In the genomic region with DNA sequence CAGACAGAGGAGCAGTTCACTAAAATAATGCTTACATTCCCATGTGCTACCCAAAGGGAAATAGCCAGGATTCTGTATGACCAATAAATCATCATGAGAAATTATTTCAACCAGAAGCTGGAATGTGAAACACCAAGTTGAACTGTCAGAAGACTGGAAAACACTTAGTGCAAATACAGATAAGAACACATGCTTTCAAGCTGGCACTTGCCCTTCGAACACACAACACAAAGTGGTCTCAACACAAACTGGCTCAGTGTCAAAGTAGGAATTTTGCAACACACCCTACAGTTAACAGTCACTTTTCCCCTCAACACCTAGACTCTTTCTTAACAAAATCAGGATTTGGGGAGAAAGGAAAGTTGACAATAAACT, we compare ENCODE assay signal across 26 cellular contexts. TPM values are rescaled to one million over a fixed set of nuclear protein-coding genes. Genes with fewer than 3 reads are reported as not detected.
DNase-seq lines count a peak whose midpoint lies in the region; ATAC-seq, FAIRE-seq and TF ChIP-seq lines count a peak whose summit lies in the region.
"Had no signal": no experiment of that assay in that cellular context is flagged by ENCODE, and none has a peak within 500 bp of the region (broad histone marks: within the 10 kb centered on the region; RNA-seq: fewer than 3 reads in every experiment).

No MANE protein-coding gene starts in this region.

- TF ChIP-seq POLR2A in K562 (conservative IDR thresholded peaks at IDR 0.05) = no peak
- TF ChIP-seq POLR2A in heart left ventricle (IDR thresholded peaks at IDR 0.05) = no peak

- in situ Hi-C loops in K562 (cut with MboI) = no loop called here

- H3K36me3 ChIP-seq in KMS-11 (ENCODE audit: insufficient read depth) (no peaks in the 10 kb centered on the region), K562 (ENCODE audit: control insufficient read depth, insufficient read depth, low read length) (no peaks in the 10 kb centered on the region), heart left ventricle (no peaks in the 10 kb centered on the region), skeletal muscle tissue (ENCODE audit: control insufficient read depth in 3 of 3, insufficient read depth in 3 of 3, low read length in 3 of 3) (peaks cover 0 to 20% (median 11%) of the 10 kb centered on the region in 3 donors)
- H3K36me3 ChIP-seq: neural progenitor cell, vagina had no signal

- POLR2A ChIA-PET in K562 (lab: Yijun Ruan, JAX) = interaction anchor here (0.6 to 2.0 kb wide), 7 partner anchors 23 to 264 kb away, joined by 3 to 5 read pairs (median 3); partner anchors contain the start of genes RAMAC and RPS17

- H3K4me3 ChIP-seq in KMS-11 (IDR thresholded peaks at IDR 0.05; ENCODE audit: insufficient read depth, low read depth, low read length) = no peak overlapping the region
- no peak overlapping the region for H3K4me3 ChIP-seq in K562
- H3K4me3 ChIP-seq in heart left ventricle = peak overlapping the region; percentile 7 to 73 (median 50)
- peak overlapping the region; percentile 71 to 85 (median 74) for H3K4me3 ChIP-seq in skeletal muscle tissue (ENCODE audit: low read length in 3 of 3)
- H3K4me3 ChIP-seq: GM12878, neural progenitor cell, skin epidermis, testis, vagina had no signal

- no peak for ATAC-seq in K562
- peak in 2 of 4 donors; percentile 8 to 14 for ATAC-seq in heart left ventricle
- no peak for ATAC-seq in GM18870 (IDR thresholded peaks at IDR 0.05; ENCODE audit: unreplicated experiment)
- ATAC-seq: activated T-cell treated with anti-CD3 and anti-CD28 coated beads, Interleukin-2, amount 50 U/mL, for 4 hours; esophagus mucosa; GM12878; left lobe of liver had no signal

- no peaks in the 10 kb centered on the region for H4K20me1 ChIP-seq in KMS-11 (ENCODE audit: insufficient read depth)
- H4K20me1 ChIP-seq in K562 (replicated peaks; ENCODE audit: control insufficient read depth, insufficient read depth, low read length) = no peaks in the 10 kb centered on the region

- H3K27ac ChIP-seq in KMS-11 = no peak overlapping the region
- H3K27ac ChIP-seq in K562 (ENCODE audit: extremely low read depth, low read depth, low read length) = no peak overlapping the region
- H3K27ac ChIP-seq in heart left ventricle = peak overlapping the region; percentile 68 to 98 (median 83)
- peak overlapping the region; percentile 99 for H3K27ac ChIP-seq in skeletal muscle tissue (ENCODE audit: low read depth, low read length)
- H3K27ac ChIP-seq: neural progenitor cell, skin epidermis, testis, vagina had no signal

- CTCF ChIA-PET in K562 (lab: Yijun Ruan, JAX; ENCODE audit: low intra/inter-chr PET ratio) = no interaction called here

- no peaks in the 10 kb centered on the region for H3K79me2 ChIP-seq in KMS-11 (ENCODE audit: insufficient read depth, low read depth)
- peaks cover under 1% of the 10 kb centered on the region; the same call in 1 of the 3 replicates for H3K79me2 ChIP-seq in K562 (ENCODE audit: control insufficient read depth, insufficient read depth, low read length)

- TF ChIP-seq RAD21 in K562 (CRISPR knock-in tag; conservative IDR thresholded peaks at IDR 0.05 in 1 of 2, IDR thresholded peaks at IDR 0.05 in 1 of 2) = no peak

- H3K9me3 ChIP-seq in K562 (replicated peaks; ENCODE audit: control insufficient read depth, insufficient read depth, low read depth, low read length) (no peaks in the 10 kb centered on the region), heart left ventricle (no peaks in the 10 kb centered on the region), skeletal muscle tissue (ENCODE audit: control insufficient read depth in 3 of 3, low read length in 3 of 3) (no peaks in the 10 kb centered on the region)
- H3K9me3 ChIP-seq: testis, vagina had no signal

- peaks cover 40% of the 10 kb centered on the region for H3K4me1 ChIP-seq in KMS-11 (ENCODE audit: low read depth, poor library complexity, severe bottlenecking)
- peaks cover 31 to 41% of the 10 kb centered on the region in 2 experiments for H3K4me1 ChIP-seq in K562 (replicated peaks in 1 of 2; ENCODE audit: control insufficient read depth in 2 of 2, insufficient read depth in 2 of 2, low read length in 2 of 2)
- peaks cover 0 to 55% (median 12%) of the 10 kb centered on the region in 12 donors for H3K4me1 ChIP-seq in heart left ventricle
- peaks cover 58 to 72% (median 64%) of the 10 kb centered on the region in 3 donors for H3K4me1 ChIP-seq in skeletal muscle tissue (ENCODE audit: control insufficient read depth in 3 of 3, insufficient read depth in 3 of 3, low read length in 3 of 3)
- H3K4me1 ChIP-seq: neural progenitor cell, testis had no signal

- H2AFZ ChIP-seq in KMS-11 (ENCODE audit: low read depth) (no peak overlapping the region), K562 (ENCODE audit: low read depth, low read length) (peak overlapping the region; percentile 10; the same call in 1 of the 2 replicates)
- H2AFZ ChIP-seq: neural progenitor cell had no signal

- 10% methylated on average over 1 of the region's 1 CpG for WGBS in K562 (ENCODE audit: insufficient coverage, low coverage, missing lambda C conversion rate)
- 32 to 59% (median 39%) methylated on average over 1 of the region's 1 CpG for WGBS in heart left ventricle, 4 donors

- H3K4me2 ChIP-seq in KMS-11 (peak overlapping the region; percentile 72; the same call in 1 of the 2 replicates), K562 (ENCODE audit: insufficient read depth, low read length) (no peak overlapping the region)
- H3K4me2 ChIP-seq: neural progenitor cell had no signal

- no peak for TF ChIP-seq CTCF in KMS-11 (conservative IDR thresholded peaks at IDR 0.05; ENCODE audit: low read depth, low read length)
- no peak for TF ChIP-seq CTCF in K562 (IDR thresholded peaks at IDR 0.05 in 2 of 3, conservative IDR thresholded peaks at IDR 0.05 in 1 of 3; ENCODE audit: insufficient read depth in 2 of 3, low read depth in 1 of 3, low read length in 3 of 3)
- TF ChIP-seq CTCF in heart left ventricle (IDR thresholded peaks at IDR 0.05) = no peak

- FAIRE-seq in K562 (lab: Jason Lieb, UNC) = peak; percentile 35
- FAIRE-seq: GM12878, TTC549 had no signal

- intact Hi-C loops in K562 (cut with micrococcal nuclease) (loop anchor here (10.0 kb wide), 1 partner anchor 160 kb away; the partner anchor contains the start of gene CPEB1), heart left ventricle (cut with DNase I) (loop anchor here in 2 of 10 donors (10.0 kb wide), 2 partner anchors 50 to 270 kb away; no protein-coding TSS in a partner anchor)

- TF ChIP-seq EP300 in K562 (IDR thresholded peaks at IDR 0.05; ENCODE audit: low read length) = no peak

- DNase-seq in K562 (ENCODE audit: extremely low read depth in 1 of 4, low spot score in 3 of 4) = no peak
- DNase-seq in heart left ventricle = peak in 2 of 5 donors; percentile 15 to 41
- no peak for DNase-seq in NCI-H2029 treated with DMSO at 0.1 percent for 48 hours (lab: John Stamatoyannopoulos, UW)
- DNase-seq in NCI-H774 (lab: John Stamatoyannopoulos, UW) = no peak
- DNase-seq: activated naive CD4-positive, alpha-beta T cell; activated T-cell treated with anti-CD3 and anti-CD28 coated beads, Interleukin-2, amount 50 U/mL, for 4 hours; amniotic stem cell; DMS79 treated with DMSO at 0.1 percent for 48 hours; HFFc6; NCI-H69; posterior cingulate gyrus; SHP77 treated with DMSO at 0.1 percent for 48 hours; stimulated activated CD4-positive, alpha-beta T cell treated with anti-CD3 and anti-CD28 coated beads, Interleukin-1b, Interleukin-23, amount 100 ng/mL, for 48 hours; testis had no signal

- H3K27me3 ChIP-seq in KMS-11 (ENCODE audit: insufficient read depth, low read depth) (no peaks in the 10 kb centered on the region), K562 (ENCODE audit: control insufficient read depth in 2 of 2, insufficient read depth in 2 of 2, low read length in 2 of 2) (no peaks in the 10 kb centered on the region), heart left ventricle (no peaks in the 10 kb centered on the region), skeletal muscle tissue (ENCODE audit: control insufficient read depth in 3 of 3, insufficient read depth in 3 of 3, low read length in 3 of 3) (no peaks in the 10 kb centered on the region)
- H3K27me3 ChIP-seq: testis, vagina had no signal

- peaks cover 4% of the 10 kb centered on the region for H3K9me1 ChIP-seq in K562 (ENCODE audit: control insufficient read depth, insufficient read depth, low read length)

- no peak overlapping the region for H3K9ac ChIP-seq in KMS-11
- H3K9ac ChIP-seq in K562 (ENCODE audit: insufficient read depth in 1 of 2, low read depth in 2 of 2, low read length in 2 of 2) = no peak overlapping the region
- peak overlapping the region; percentile 86 to 95 (median 90) for H3K9ac ChIP-seq in skeletal muscle tissue (ENCODE audit: low read depth in 1 of 3, low read length in 3 of 3)
- H3K9ac ChIP-seq: neural progenitor cell had no signal

- no TSS peak for BruUV-seq in K562 (replicated peaks; lab: Mats Ljungman, UMichigan)

RNA-seq across cellular contexts. Expression of gene FSD2, which starts 1.3 kb away (rescaled TPM):
- not detected in 2 replicates for total RNA-seq in K562 (2011; cell fraction: chromatin; rRNA removed; ENCODE audit: low replicate concordance)
- not detected in 2 replicates for total RNA-seq in K562 (2011; cell fraction: nucleolus; rRNA removed)
- not detected in 2 replicates for total RNA-seq in K562 (2011; cell fraction: nucleoplasm; rRNA removed)
- total RNA-seq in K562 (2014; rRNA removed) = not detected in 2 replicates
- total RNA-seq in K562 (2014; rRNA removed; fragmentation: Illumina TruSeq; extraction: Trizol) = not detected in 2 replicates
- total RNA-seq in K562 (2015; rRNA removed; fragmentation: Illumina TruSeq; extraction: Trizol) = not detected in 2 replicates
- not detected in 2 replicates for total RNA-seq in K562 (2021)
- polyA plus RNA-seq in K562 (2011; rRNA removed) = not detected in 2 replicates
- polyA plus RNA-seq in K562 (2011; cell fraction: cytosol; rRNA removed) = not detected in 2 replicates
- not detected in 2 replicates for polyA plus RNA-seq in K562 (2011; cell fraction: nucleus; rRNA removed)
- polyA plus RNA-seq in K562 (2012) = 0.06 and 0.07 TPM in 2 replicates
- polyA plus RNA-seq in K562 (2014; fragmentation: Illumina TruSeq; extraction: Trizol) = 0.01 TPM in 1 of 2 replicates, not detected in the other
- polyA plus RNA-seq in K562 (2014; fragmentation: Nextera tagmentation; extraction: Ambion mirVana) = under 1 TPM; 0.01 to 0.06 TPM
- polyA plus RNA-seq in K562 (2014; rRNA removed) = not detected in 2 replicates
- polyA minus RNA-seq in K562 (2011; rRNA and poly(A)+ RNA removed) = not detected in 2 replicates
- polyA minus RNA-seq in K562 (2011; cell fraction: cytosol; rRNA and poly(A)+ RNA removed) = not detected in 2 replicates
- polyA minus RNA-seq in K562 (2011; cell fraction: nucleus; rRNA and poly(A)+ RNA removed) = not detected in 2 replicates
- 100 to 1,000 TPM in 1 of 9 donors, 10 to 100 TPM in 8; 11.7 to 140 (median 71.6) TPM for total RNA-seq in heart left ventricle
- 10 to 100 TPM in 1 of 2 donors, 1 to 10 TPM in 1; 3.6 to 29.8 TPM for polyA plus RNA-seq in heart left ventricle
- 26.6 TPM for total RNA-seq in skeletal muscle tissue
- total RNA-seq: activated CD8-positive, alpha-beta memory T cell treated with anti-CD3 and anti-CD28 coated beads for 36 hours; activated T-cell treated with anti-CD3 and anti-CD28 coated beads, Interleukin-2, amount 50 U/mL, for 4 hours; cerebellum; esophagus mucosa; HFFc6; left lobe of liver; vagina had no signal

RNA-seq across cellular contexts. Expression of gene WHAMM, which starts 4.9 kb away (rescaled TPM):
- 4.6 and 8.6 TPM in 2 replicates for total RNA-seq in K562 (2011; cell fraction: chromatin; rRNA removed; ENCODE audit: low replicate concordance)
- 3.7 and 3.8 TPM in 2 replicates for total RNA-seq in K562 (2011; cell fraction: nucleolus; rRNA removed)
- 4.1 and 4.6 TPM in 2 replicates for total RNA-seq in K562 (2011; cell fraction: nucleoplasm; rRNA removed)
- total RNA-seq in K562 (2014; rRNA removed) (3.6 and 4.3 TPM in 2 replicates), K562 (2014; rRNA removed; fragmentation: Illumina TruSeq; extraction: Trizol) (3.8 and 4.7 TPM in 2 replicates), K562 (2015; rRNA removed; fragmentation: Illumina TruSeq; extraction: Trizol) (3.8 and 4.5 TPM in 2 replicates), K562 (2021) (4.5 and 4.8 TPM in 2 replicates), heart left ventricle (1 to 10 TPM; 4.6 to 9.1 (median 6.3) TPM), skeletal muscle tissue (6.8 TPM)
- polyA plus RNA-seq in K562 (2011; rRNA removed) (2.7 and 3.3 TPM in 2 replicates), K562 (2014; fragmentation: Illumina TruSeq; extraction: Trizol) (4.0 TPM in 2 replicates), K562 (2014; fragmentation: Nextera tagmentation; extraction: Ambion mirVana) (1 to 10 TPM; 2.0 to 2.3 TPM), K562 (2014; rRNA removed) (3.6 and 4.6 TPM in 2 replicates), heart left ventricle (1 to 10 TPM; 2.8 to 7.4 TPM)
- 1.9 and 2.1 TPM in 2 replicates for polyA plus RNA-seq in K562 (2011; cell fraction: cytosol; rRNA removed)
- 3.8 and 4.0 TPM in 2 replicates for polyA plus RNA-seq in K562 (2011; cell fraction: nucleus; rRNA removed)
- polyA plus RNA-seq in K562 (2012) = 2.9 and 3.8 TPM in 2 replicates
- 2.6 and 2.9 TPM in 2 replicates for polyA minus RNA-seq in K562 (2011; rRNA and poly(A)+ RNA removed)
- 1.5 and 2.0 TPM in 2 replicates for polyA minus RNA-seq in K562 (2011; cell fraction: cytosol; rRNA and poly(A)+ RNA removed)
- polyA minus RNA-seq in K562 (2011; cell fraction: nucleus; rRNA and poly(A)+ RNA removed) = 2.3 and 2.9 TPM in 2 replicates

Comparison
In these comparisons a context has a peak if more than half of its experiments do, and no peak if none do; other contexts are left out.
1. H3K27ac ChIP-seq: peak in heart left ventricle (12 of 12) and skeletal muscle tissue (single experiment); none in KMS-11 (single experiment) and K562 (single experiment).
2. H3K4me3 ChIP-seq: peak in heart left ventricle (12 of 12) and skeletal muscle tissue (3 of 3); none in KMS-11 (single experiment) and K562 (single experiment).
3. H3K9ac ChIP-seq: peak in skeletal muscle tissue (3 of 3); none in KMS-11 (single experiment) and K562 (0 of 2).
4. RNA of gene FSD2, which starts 1.3 kb away (total RNA-seq): 11.7 to 140 TPM in heart left ventricle and 26.6 TPM in skeletal muscle tissue (single experiment); not detected in K562; every median in the first group is over 10 times any median in the second.